9 cellular contexts compared by ENCODE assay signal in the genomic region with DNA sequence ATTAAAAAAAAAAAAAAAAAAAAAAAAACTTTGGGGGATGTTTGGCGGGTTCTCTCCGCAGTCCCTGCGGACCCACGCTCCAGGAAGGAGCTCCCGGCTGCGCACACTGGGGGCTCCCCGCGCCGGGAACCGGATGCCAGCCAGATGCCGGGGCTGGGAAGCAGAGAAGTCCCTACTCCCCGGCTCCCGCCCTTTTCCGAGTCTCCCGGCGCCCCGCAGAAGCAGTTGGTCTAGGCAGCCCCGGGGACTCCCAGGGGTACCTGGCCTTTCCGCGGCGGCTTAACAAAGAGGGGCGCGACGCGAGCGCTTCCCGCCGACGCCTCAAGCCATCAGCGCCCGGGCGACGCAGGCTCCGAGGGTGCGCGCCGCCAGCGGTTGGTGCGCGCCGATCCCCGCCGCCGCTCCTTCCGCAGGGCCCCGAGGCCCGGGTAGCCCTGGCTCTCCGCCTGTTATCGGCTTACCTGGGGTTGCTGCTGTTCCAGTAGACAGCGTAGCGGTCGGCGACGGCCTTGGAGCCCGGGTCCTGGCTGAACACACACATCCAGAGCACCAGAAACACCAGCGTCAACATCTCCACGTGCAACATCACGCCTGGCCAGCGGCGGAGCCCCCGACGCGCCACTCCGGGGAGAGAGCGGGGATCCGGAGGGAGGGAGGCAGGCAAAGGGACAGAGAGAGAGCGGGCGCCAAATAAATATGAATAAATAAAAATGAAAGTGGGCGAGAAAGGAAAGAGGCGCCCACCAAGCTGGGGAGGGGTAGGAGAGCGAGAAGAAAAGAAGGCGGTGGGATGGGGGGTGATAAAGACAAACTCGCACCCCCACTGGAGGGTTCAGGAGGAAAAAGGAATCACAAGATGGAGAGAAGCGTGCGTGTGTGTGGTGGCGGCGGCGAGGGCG. TPM values are rescaled to one million over a fixed set of nuclear protein-coding genes. Genes with fewer than 3 reads are reported as not detected.
DNase-seq lines count a peak whose midpoint lies in the region; ATAC-seq and TF ChIP-seq lines count a peak whose summit lies in the region.
"Had no signal": no experiment of that assay in that cellular context is flagged by ENCODE, and none has a peak within 500 bp of the region (broad histone marks: within the 10 kb centered on the region; RNA-seq: fewer than 3 reads in every experiment).

No MANE protein-coding gene starts in this region.

- WGBS in esophagus muscularis mucosa, result under 1% methylated on average over 49 of the region's 79 CpGs

- peak overlapping the region; percentile 55 to 74 (median 60) for H3K4me3 ChIP-seq in esophagus muscularis mucosa

- intact Hi-C loops in esophagus muscularis mucosa (cut with DNase I), result no loop called here

- H3K27ac ChIP-seq in esophagus muscularis mucosa (replicated peaks in 1 of 4), result peak overlapping the region; percentile 56 to 74 (median 64)

- H3K27me3 Mint-ChIP-seq in T-helper 17 cell (peaks cover 62% of the 10 kb centered on the region), nephron (ENCODE audit: low read depth) (peaks cover 14% of the 10 kb centered on the region)

- no peaks in the 10 kb centered on the region for H3K36me3 ChIP-seq in esophagus muscularis mucosa

- peaks cover 0 to 30% (median 12%) of the 10 kb centered on the region in 4 donors for H3K27me3 ChIP-seq in esophagus muscularis mucosa

- ATAC-seq in HG03066 (IDR thresholded peaks at IDR 0.05; ENCODE audit: low read depth, unreplicated experiment) (peak; percentile 24), T-helper 17 cell (no peak), HG03135 (IDR thresholded peaks at IDR 0.05; ENCODE audit: unreplicated experiment) (no peak)

- DNase-seq in NCI-H2081 (lab: John Stamatoyannopoulos, UW) (peak; percentile 43 to 61), NCI-H2081 treated with DMSO at 0.1 percent for 48 hours (lab: John Stamatoyannopoulos, UW) (no peak), T-helper 17 cell (no peak), esophagus muscularis mucosa (ENCODE audit: extremely low spot score) (no peak), cortex of kidney (lab: John Stamatoyannopoulos, UW) (no peak)

- peaks cover 23 to 49% (median 43%) of the 10 kb centered on the region in 4 donors for H3K4me1 ChIP-seq in esophagus muscularis mucosa

- TF ChIP-seq CTCF in esophagus muscularis mucosa (IDR thresholded peaks at IDR 0.05) (no peak), nephron (IDR thresholded peaks at IDR 0.05; ENCODE audit: unreplicated experiment in 3 of 3) (no peak)

- H3K9me3 ChIP-seq in T-helper 17 cell (ENCODE audit: control insufficient read depth, low read length, poor library complexity, severe bottlenecking) (no peaks in the 10 kb centered on the region), esophagus muscularis mucosa (no peaks in the 10 kb centered on the region)

- TF ChIP-seq POLR2A in esophagus muscularis mucosa (IDR thresholded peaks at IDR 0.05; ENCODE audit: low read depth), result no peak

- H3K36me3 Mint-ChIP-seq in T-helper 17 cell (ENCODE audit: low read depth) (peaks cover 2% of the 10 kb centered on the region), nephron (ENCODE audit: low read depth) (no peaks in the 10 kb centered on the region)
- H3K36me3 Mint-ChIP-seq: CD4-positive, CD25-positive, alpha-beta regulatory T cell had no signal

- H3K27ac Mint-ChIP-seq in T-helper 17 cell (no peak overlapping the region), nephron (peak overlapping the region; percentile 92 to 98 (median 93))

- no peaks in the 10 kb centered on the region for H3K9me3 Mint-ChIP-seq in nephron

- H3K4me1 Mint-ChIP-seq in T-helper 17 cell (peaks cover 26% of the 10 kb centered on the region), nephron (peaks cover 20% of the 10 kb centered on the region)

- H3K4me3 Mint-ChIP-seq in T-helper 17 cell (peak overlapping the region; percentile 92), nephron (peak overlapping the region; percentile 87 to 95 (median 91))

- no peak for TF ChIP-seq EP300 in esophagus muscularis mucosa (IDR thresholded peaks at IDR 0.05)

RNA-seq across cellular contexts. Expression of a gene that starts 0.5 kb away (rescaled TPM):
- total RNA-seq in T-helper 17 cell, result not detected
- 1 to 10 TPM; 2.8 to 5.7 (median 3.7) TPM for total RNA-seq in esophagus muscularis mucosa
- total RNA-seq: CD4-positive, CD25-positive, alpha-beta regulatory T cell had no signal

Comparison
In these comparisons a context has a peak if more than half of its experiments do, and no peak if none do; other contexts are left out.
1. DNase-seq: peak in NCI-H2081 (2 of 2); none in NCI-H2081 treated with DMSO at 0.1 percent for 48 hours (single experiment), T-helper 17 cell (0 of 3), esophagus muscularis mucosa (single experiment) and cortex of kidney (single experiment).